Comparison of ENCODE assay signal across 19 cellular contexts in the genomic region with DNA sequence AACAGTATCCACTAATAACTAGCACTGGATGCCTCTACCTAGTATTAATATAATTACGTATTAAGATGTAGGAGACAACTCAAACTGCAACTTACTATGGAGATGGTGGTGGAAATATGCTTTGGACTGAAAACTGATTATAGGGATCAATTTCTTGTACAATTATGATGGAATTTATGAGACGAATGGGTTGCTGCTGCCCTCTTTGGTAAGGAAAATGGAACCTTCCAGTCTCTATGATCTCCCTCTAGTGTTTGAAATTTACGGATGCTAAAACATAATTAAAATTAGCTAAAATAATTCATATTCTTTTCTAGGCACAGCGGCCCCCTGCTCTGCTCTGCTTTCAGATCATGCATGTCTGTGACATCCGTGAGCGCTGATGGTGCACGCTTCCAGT.
DNase-seq lines count a peak whose midpoint lies in the region; ATAC-seq and TF ChIP-seq lines count a peak whose summit lies in the region.
"Had no signal": no experiment of that assay in that cellular context is flagged by ENCODE, and none has a peak within 500 bp of the region (broad histone marks: within the 10 kb centered on the region; RNA-seq: fewer than 3 reads in every experiment).

No MANE protein-coding gene starts in this region.

- WGBS in hepatocyte (ENCODE audit: low lambda C conversion rate, missing lambda C conversion rate) = 92% methylated on average over 7 of the region's 7 CpGs

- no peaks in the 10 kb centered on the region for H3K9me2 ChIP-seq in hepatocyte (replicated peaks; ENCODE audit: insufficient read depth)

- H4K20me1 ChIP-seq in hepatocyte (ENCODE audit: insufficient read depth, poor library complexity, severe bottlenecking) = no peaks in the 10 kb centered on the region

- no peak overlapping the region for H3K27ac Mint-ChIP-seq in effector memory CD8-positive, alpha-beta T cell
- H3K27ac Mint-ChIP-seq: activated CD4-positive, alpha-beta T cell treated with anti-CD3 and anti-CD28 coated beads, Interleukin-2, amount 10 ng/mL, durations not matched to agents 7 days and 5 days; activated naive CD4-positive, alpha-beta T cell treated with anti-CD3 and anti-CD28 coated beads, Interleukin-2, amount 50 U/mL, for 72 hours; type B pancreatic cell had no signal

- TF ChIP-seq CTCF in cardiac muscle cell (IDR thresholded peaks at IDR 0.05; ENCODE audit: low read depth, low read length) (peak; percentile 8), left ventricle myocardium inferior (IDR thresholded peaks at IDR 0.05; ENCODE audit: borderline replicate concordance) (no peak), fibroblast of the aortic adventitia (IDR thresholded peaks at IDR 0.05; ENCODE audit: insufficient read depth, low read length) (peak; percentile 30), hepatocyte (IDR thresholded peaks at IDR 0.05; ENCODE audit: poor library complexity) (no peak)

- H3K9me3 Mint-ChIP-seq in effector memory CD8-positive, alpha-beta T cell = peaks cover 0 to 3% of the 10 kb centered on the region in 2 donors
- H3K9me3 Mint-ChIP-seq: activated CD4-positive, alpha-beta T cell treated with anti-CD3 and anti-CD28 coated beads, Interleukin-2, amount 10 ng/mL, durations not matched to agents 7 days and 5 days had no signal

- H3K27me3 ChIP-seq in cardiac muscle cell (peaks cover 2% of the 10 kb centered on the region), left ventricle myocardium inferior (ENCODE audit: low read depth) (peaks cover 40% of the 10 kb centered on the region), hepatocyte (no peaks in the 10 kb centered on the region)
- H3K27me3 ChIP-seq: MG63 had no signal

- H3K9me3 ChIP-seq in cardiac muscle cell (ENCODE audit: low read depth) = no peaks in the 10 kb centered on the region
- no peaks in the 10 kb centered on the region for H3K9me3 ChIP-seq in left ventricle myocardium inferior (replicated peaks)
- peaks cover 4% of the 10 kb centered on the region; the same call in 1 of the 2 replicates for H3K9me3 ChIP-seq in SK-N-MC (ENCODE audit: low read depth, low read length)
- no peaks in the 10 kb centered on the region for H3K9me3 ChIP-seq in hepatocyte (ENCODE audit: low read depth)
- H3K9me3 ChIP-seq: MG63 had no signal

- no peaks in the 10 kb centered on the region for H3K36me3 Mint-ChIP-seq in effector memory CD8-positive, alpha-beta T cell (ENCODE audit: insufficient read depth)
- H3K36me3 Mint-ChIP-seq: activated naive CD4-positive, alpha-beta T cell treated with anti-CD3 and anti-CD28 coated beads, Interleukin-2, amount 50 U/mL, for 72 hours; type B pancreatic cell had no signal

- H3K27me3 Mint-ChIP-seq in effector memory CD8-positive, alpha-beta T cell = no peaks in the 10 kb centered on the region
- H3K27me3 Mint-ChIP-seq: activated CD4-positive, alpha-beta T cell treated with anti-CD3 and anti-CD28 coated beads, Interleukin-2, amount 10 ng/mL, durations not matched to agents 7 days and 5 days had no signal

- H3K36me3 ChIP-seq in cardiac muscle cell (no peaks in the 10 kb centered on the region), left ventricle myocardium inferior (no peaks in the 10 kb centered on the region), SK-N-MC (ENCODE audit: insufficient read depth, low read length) (no peaks in the 10 kb centered on the region), hepatocyte (replicated peaks; ENCODE audit: insufficient read depth, low read depth) (no peaks in the 10 kb centered on the region)
- H3K36me3 ChIP-seq: MG63 had no signal

- H3K4me2 ChIP-seq in hepatocyte = no peak overlapping the region

- DNase-seq in cardiac muscle cell (ENCODE audit: low read depth in 1 of 2, low spot score in 1 of 2) (peak in 1 of 2 donors; percentile 0), left ventricle myocardium inferior (no peak), SK-N-MC (ENCODE audit: low read depth, low spot score) (no peak), fibroblast of the aortic adventitia (ENCODE audit: low read depth) (peak; percentile 24), hepatocyte (ENCODE audit: low spot score) (no peak), SIG-M5 (lab: John Stamatoyannopoulos, UW) (no peak)
- no peak for DNase-seq in effector memory CD8-positive, alpha-beta T cell
- DNase-seq: activated CD4-positive, alpha-beta T cell treated with anti-CD3 and anti-CD28 coated beads, Interleukin-2, amount 10 ng/mL, durations not matched to agents 7 days and 5 days; activated T-cell treated with anti-CD3 and anti-CD28 coated beads, Interleukin-2, amount 50 U/mL, for 1 hour; effector CD4-positive, alpha-beta T cell; MG63; NCI-H187; NCI-H510A treated with DMSO at 0.1 percent for 48 hours; stimulated activated CD4-positive, alpha-beta T cell treated with anti-CD3 and anti-CD28 coated beads, Interleukin-12 subunit alpha, Interleukin-12 subunit beta, amount 100 ng/mL, for 4 hours; stimulated activated naive CD4-positive, alpha-beta T cell treated with Interleukin-2 at 50 U/mL for 16 hours had no signal

- H3K4me3 Mint-ChIP-seq in effector memory CD8-positive, alpha-beta T cell = no peak overlapping the region
- H3K4me3 Mint-ChIP-seq: activated CD4-positive, alpha-beta T cell treated with anti-CD3 and anti-CD28 coated beads, Interleukin-2, amount 10 ng/mL, durations not matched to agents 7 days and 5 days; type B pancreatic cell had no signal

- no peak overlapping the region for H3K9ac ChIP-seq in SK-N-MC (ENCODE audit: insufficient read length)

- H2AFZ ChIP-seq in hepatocyte = no peak overlapping the region

- H3K4me1 ChIP-seq in cardiac muscle cell (ENCODE audit: low read depth) (no peaks in the 10 kb centered on the region), left ventricle myocardium inferior (no peaks in the 10 kb centered on the region), hepatocyte (ENCODE audit: insufficient read depth) (no peaks in the 10 kb centered on the region)

- no peak overlapping the region for H3K4me3 ChIP-seq in cardiac muscle cell
- H3K4me3 ChIP-seq in left ventricle myocardium inferior = no peak overlapping the region
- peak overlapping the region; percentile 71 for H3K4me3 ChIP-seq in SK-N-MC
- no peak overlapping the region for H3K4me3 ChIP-seq in fibroblast of the aortic adventitia (ENCODE audit: low read depth, low read length)
- no peak overlapping the region for H3K4me3 ChIP-seq in hepatocyte
- H3K4me3 ChIP-seq: GM12878, MG63 had no signal

- H3K79me2 ChIP-seq in hepatocyte = no peaks in the 10 kb centered on the region

- no peak overlapping the region for H3K27ac ChIP-seq in cardiac muscle cell
- H3K27ac ChIP-seq in left ventricle myocardium inferior (replicated peaks) = no peak overlapping the region
- H3K27ac ChIP-seq in SK-N-MC = no peak overlapping the region
- H3K27ac ChIP-seq in hepatocyte = no peak overlapping the region

- peaks cover 0 to 1% of the 10 kb centered on the region in 2 donors for H3K4me1 Mint-ChIP-seq in effector memory CD8-positive, alpha-beta T cell (ENCODE audit: low read depth in 2 of 2)
- H3K4me1 Mint-ChIP-seq: activated CD4-positive, alpha-beta T cell treated with anti-CD3 and anti-CD28 coated beads, Interleukin-2, amount 10 ng/mL, durations not matched to agents 7 days and 5 days had no signal

- ATAC-seq in effector memory CD8-positive, alpha-beta T cell (replicated peaks) = no peak
- no peak for ATAC-seq in GM19324 (IDR thresholded peaks at IDR 0.05; ENCODE audit: low FRiP score, unreplicated experiment)
- ATAC-seq: activated naive CD4-positive, alpha-beta T cell treated with anti-CD3 and anti-CD28 coated beads, Interleukin-2, amount 50 U/mL, for 72 hours; GM12878 had no signal

- intact Hi-C loops in left ventricle myocardium inferior (cut with micrococcal nuclease) = no loop called here

Comparison
In these comparisons a context has a peak if more than half of its experiments do, and no peak if none do; other contexts are left out.
1. CTCF ChIP-seq: peak in cardiac muscle cell (single experiment) and fibroblast of the aortic adventitia (single experiment); none in left ventricle myocardium inferior (single experiment) and hepatocyte (single experiment).